16 cellular contexts compared by ENCODE assay signal in the genomic region with DNA sequence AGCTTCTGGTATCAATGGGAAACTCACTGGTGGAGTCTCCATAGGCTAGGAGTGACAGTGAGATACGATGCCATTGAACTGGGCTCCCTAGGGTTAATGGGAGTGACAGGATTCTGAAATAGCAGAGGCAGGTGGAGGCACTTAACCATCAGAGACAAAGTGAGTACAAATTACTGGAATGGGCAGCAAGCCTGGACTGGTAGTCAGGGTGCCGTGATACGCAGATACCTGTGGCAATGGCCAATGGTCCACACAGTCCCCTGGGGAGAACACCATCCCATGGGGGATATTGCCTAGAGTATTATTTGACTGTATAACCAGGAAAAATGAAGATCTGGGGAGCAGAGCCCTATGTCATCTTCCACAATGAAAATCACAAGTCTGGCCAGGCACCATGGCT. TPM values are rescaled to one million over a fixed set of nuclear protein-coding genes. Genes with fewer than 3 reads are reported as not detected.
A peak's percentile ranks its signal among the peaks of the same experiment; 100 is the strongest.
DNase-seq lines count a peak whose midpoint lies in the region; ATAC-seq and TF ChIP-seq lines count a peak whose summit lies in the region.
"Had no signal": no experiment of that assay in that cellular context is flagged by ENCODE, and none has a peak within 500 bp of the region (broad histone marks: within the 10 kb centered on the region; RNA-seq: fewer than 3 reads in every experiment).

No MANE protein-coding gene starts in this region.

- H3K4me1 ChIP-seq in IMR-90 (ENCODE audit: control insufficient read depth, insufficient read depth, low read length) (peaks cover 9% of the 10 kb centered on the region), trophoblast cell (ENCODE audit: control insufficient read depth in 1 of 2, insufficient read depth in 2 of 2, low read length in 2 of 2) (no peaks in the 10 kb centered on the region)
- H3K4me1 ChIP-seq: BLaER1 had no signal

- H2AFZ ChIP-seq in IMR-90 (replicated peaks; ENCODE audit: low read length, poor library complexity) (no peak overlapping the region), trophoblast cell (ENCODE audit: insufficient read depth, low read length, poor library complexity) (no peak overlapping the region)

- BruUV-seq in IMR-90 (replicated peaks; lab: Mats Ljungman, UMichigan) = no TSS peak

- CTCF ChIA-PET in IMR-90 (lab: Yijun Ruan, JAX) = interaction anchor here (0.9 kb wide), 1 partner anchor 125 kb away, joined by 3 read pairs; no protein-coding TSS in a partner anchor

- no peak overlapping the region for H4K12ac ChIP-seq in trophoblast cell (ENCODE audit: low read depth, low read length)

- no peak overlapping the region; the same call in 1 of the 2 replicates for H3K23ac ChIP-seq in IMR-90 (ENCODE audit: low read depth, low read length)
- no peak overlapping the region for H3K23ac ChIP-seq in trophoblast cell (ENCODE audit: low read length)

- intact Hi-C loops in IMR-90 (cut with micrococcal nuclease) = loop anchor here (2.0 kb wide), 1 partner anchor 43 kb away; the partner anchor contains the start of gene SLC20A1

- H3K79me2 ChIP-seq in trophoblast cell (ENCODE audit: control insufficient read depth, insufficient read depth, low read length, poor library complexity) = no peaks in the 10 kb centered on the region

- H2BK15ac ChIP-seq in IMR-90 (ENCODE audit: low read depth, low read length) = peak overlapping the region; percentile 12; the same call in 1 of the 3 replicates

- ATAC-seq in IMR-90 (ENCODE audit: low read depth) (no peak), GM18870 (IDR thresholded peaks at IDR 0.05; ENCODE audit: unreplicated experiment) (no peak)
- ATAC-seq: K562 had no signal

- H3K9me1 ChIP-seq in IMR-90 (ENCODE audit: insufficient read depth, low read length) = peaks cover 7% of the 10 kb centered on the region

- H3K4ac ChIP-seq in IMR-90 (ENCODE audit: low read depth, low read length) = peak overlapping the region; percentile 50; the same call in 1 of the 2 replicates
- H3K4ac ChIP-seq in trophoblast cell (ENCODE audit: low read depth, low read length) = no peak overlapping the region

- H3K79me1 ChIP-seq in IMR-90 (ENCODE audit: low read depth in 1 of 2, low read length in 2 of 2) (no peaks in the 10 kb centered on the region), trophoblast cell (ENCODE audit: low read length) (no peaks in the 10 kb centered on the region)

- H3K56ac ChIP-seq in IMR-90 (ENCODE audit: extremely low read depth, insufficient read depth, low read length) = no peak overlapping the region

- 90% methylated on average over 1 of the region's 3 CpGs; no CpG with 5 or more reads in 1 of the 2 experiments for WGBS in IMR-90 (ENCODE audit: extremely low coverage in 2 of 2, insufficient read length in 1 of 2), 2 experiments
- WGBS in trophoblast cell (ENCODE audit: extremely low coverage, insufficient coverage, insufficient read length) = no CpG with 5 or more reads among the region's 3 CpGs

- H2AK5ac ChIP-seq in IMR-90 (ENCODE audit: low read depth, low read length) = peak overlapping the region; percentile 70; the same call in 1 of the 2 replicates
- no peak overlapping the region for H2AK5ac ChIP-seq in trophoblast cell (ENCODE audit: low read length)

- peak overlapping the region; percentile 11 for H2AK9ac ChIP-seq in IMR-90 (replicated peaks; ENCODE audit: low read depth, low read length, poor library complexity)

- H2BK20ac ChIP-seq in IMR-90 (ENCODE audit: low read depth, low read length) = peak overlapping the region; percentile 76

- no peaks in the 10 kb centered on the region for H4K20me1 ChIP-seq in IMR-90 (ENCODE audit: insufficient read depth, low read length)
- H4K20me1 ChIP-seq: BLaER1 had no signal

- H3K9ac ChIP-seq in IMR-90 (ENCODE audit: low read depth, low read length) (no peak overlapping the region), trophoblast cell (ENCODE audit: low read length) (no peak overlapping the region)
- H3K9ac ChIP-seq: BLaER1 had no signal

- TF ChIP-seq RAD21 in IMR-90 (IDR thresholded peaks at IDR 0.05; ENCODE audit: low read length) = no peak

- no peak overlapping the region for H2BK12ac ChIP-seq in trophoblast cell (ENCODE audit: low read length)

- no peak overlapping the region for H3K4me3 ChIP-seq in IMR-90 (ENCODE audit: insufficient read depth, low read depth, low read length)
- H3K4me3 ChIP-seq in epithelial cell of esophagus (ENCODE audit: low read length) = no peak overlapping the region
- no peak overlapping the region for H3K4me3 ChIP-seq in trophoblast cell (ENCODE audit: low read depth, low read length)
- H3K4me3 ChIP-seq: BLaER1, K562, MG63 had no signal

- H3K14ac ChIP-seq in IMR-90 (replicated peaks; ENCODE audit: low read depth, low read length) (no peak overlapping the region; the same call in 1 of the 2 replicates), trophoblast cell (ENCODE audit: low read length) (no peak overlapping the region)

- H2BK120ac ChIP-seq in IMR-90 (ENCODE audit: low read depth, low read length) (peak overlapping the region; percentile 46; the same call in 1 of the 2 replicates), trophoblast cell (ENCODE audit: insufficient read depth, low read length, poor library complexity) (no peak overlapping the region)

- H3K27me3 ChIP-seq in IMR-90 (ENCODE audit: control insufficient read depth, insufficient read depth, low read length) (no peaks in the 10 kb centered on the region), trophoblast cell (ENCODE audit: insufficient read depth, low read length) (no peaks in the 10 kb centered on the region)
- H3K27me3 ChIP-seq: BLaER1, MG63 had no signal

- H3K4me2 ChIP-seq in IMR-90 (ENCODE audit: low read depth, low read length) (no peak overlapping the region), trophoblast cell (ENCODE audit: low read length) (no peak overlapping the region)
- H3K4me2 ChIP-seq: BLaER1 had no signal

- peak overlapping the region in 1 of 2 experiments; percentile 30; a peak in 1 of 4 replicates for H4K8ac ChIP-seq in IMR-90 (ENCODE audit: low read depth in 2 of 2, low read length in 2 of 2)
- no peak overlapping the region for H4K8ac ChIP-seq in trophoblast cell (ENCODE audit: low read depth, low read length)

- no peak overlapping the region for H3K27ac ChIP-seq in IMR-90 (ENCODE audit: insufficient read depth, low read length)
- H3K27ac ChIP-seq in trophoblast cell (ENCODE audit: low read depth, low read length) = no peak overlapping the region
- H3K27ac ChIP-seq: BLaER1 had no signal

- no peak for TF ChIP-seq CTCF in IMR-90 (conservative IDR thresholded peaks at IDR 0.05; ENCODE audit: low read depth, low read length)
- TF ChIP-seq CTCF in epithelial cell of esophagus (IDR thresholded peaks at IDR 0.05; ENCODE audit: insufficient read depth, low read depth, low read length, missing control alignments) = no peak

- no peaks in the 10 kb centered on the region for H3K9me3 ChIP-seq in IMR-90 (ENCODE audit: control insufficient read depth, insufficient read depth, low read length)
- H3K9me3 ChIP-seq in trophoblast cell (ENCODE audit: insufficient read depth, low read depth, low read length) = no peaks in the 10 kb centered on the region
- H3K9me3 ChIP-seq: BLaER1, MG63 had no signal

- dilution Hi-C loops in IMR-90 (cut with HindIII; ENCODE audit: low sequenced_read_pairs, unreplicated experiment) = no loop called here

- H4K5ac ChIP-seq in IMR-90 (ENCODE audit: low read depth, low read length) = no peak overlapping the region

- H3K18ac ChIP-seq in IMR-90 (ENCODE audit: low read depth, low read length) = no peak overlapping the region
- H3K18ac ChIP-seq in trophoblast cell (ENCODE audit: low read length) = no peak overlapping the region

- no peak for DNase-seq in IMR-90
- peak; percentile 1 for DNase-seq in NCI-H2081 treated with DMSO at 0.1 percent for 48 hours (lab: John Stamatoyannopoulos, UW)
- DNase-seq in epithelial cell of esophagus (ENCODE audit: low read depth) = peak; percentile 39
- DNase-seq in trophoblast cell = peak; percentile 43 to 63
- DNase-seq in stimulated activated CD4-positive, alpha-beta T cell treated with anti-CD3 and anti-CD28 coated beads, Interleukin-4, amount 100 ng/mL, for 24 hours = no peak
- DNase-seq in activated CD4-positive, alpha-beta T cell treated with anti-CD3 and anti-CD28 coated beads, Interleukin-2, amount 50 U/mL, for 1 hour = no peak
- DNase-seq: CD4-positive, alpha-beta T cell; COR-L47; DMS79; H7; MG63; NCI-H1694 treated with DMSO at 0.1 percent for 48 hours; NK-92 treated with Interleukin-12 subunit alpha and Interleukin-12 subunit beta, amount 100 ng/mL, for 24 hours had no signal

- H4K91ac ChIP-seq in IMR-90 (ENCODE audit: insufficient read depth, low read depth, low read length) = no peak overlapping the region
- H4K91ac ChIP-seq in trophoblast cell (ENCODE audit: low read depth, low read length) = no peak overlapping the region

- in situ Hi-C loops in IMR-90 (cut with MboI; ENCODE audit: low sequenced_read_pairs) = loop anchor here (5.0 kb wide), 2 partner anchors 126 to 356 kb away; no protein-coding TSS in a partner anchor

- H3K36me3 ChIP-seq in IMR-90 (ENCODE audit: control insufficient read depth, insufficient read depth, low read length) = no peaks in the 10 kb centered on the region
- no peaks in the 10 kb centered on the region for H3K36me3 ChIP-seq in trophoblast cell (ENCODE audit: control insufficient read depth in 1 of 2, insufficient read depth in 2 of 2, low read length in 2 of 2)
- H3K36me3 ChIP-seq: BLaER1, MG63 had no signal

- POLR2A ChIA-PET in IMR-90 (lab: Charles Lee; ENCODE audit: unreplicated experiment) = no interaction called here

- no peak for TF ChIP-seq POLR2A in IMR-90 (IDR thresholded peaks at IDR 0.05; ENCODE audit: low read depth, low read length)

- no peak overlapping the region for H2BK5ac ChIP-seq in IMR-90 (ENCODE audit: low read depth, low read length, poor library complexity, severe bottlenecking)
- no peak overlapping the region for H2BK5ac ChIP-seq in trophoblast cell (ENCODE audit: low read depth, low read length, poor library complexity)

RNA-seq across cellular contexts. Expression of gene CHCHD5, which starts 17.3 kb away (rescaled TPM):
- 4.8 and 8.1 TPM in 2 replicates for total RNA-seq in IMR-90 (2012; rRNA removed)
- polyA plus RNA-seq in IMR-90 (2012; rRNA removed) = 40.1 and 46.2 TPM in 2 replicates
- polyA plus RNA-seq in IMR-90 (2012; cell fraction: cytosol; rRNA removed) = 79.8 and 84.7 TPM in 2 replicates
- 19.4 and 30.5 TPM in 2 replicates for polyA plus RNA-seq in IMR-90 (2012; cell fraction: nucleus; rRNA removed; ENCODE audit: low replicate concordance)
- polyA plus RNA-seq in trophoblast cell (2013) = 17.5 and 20.8 TPM in 2 replicates

RNA-seq across cellular contexts. Expression of gene SLC20A1, which starts 44.0 kb away (rescaled TPM):
- 94.1 and 123 TPM in 2 replicates for total RNA-seq in IMR-90 (2012; rRNA removed)
- polyA plus RNA-seq in IMR-90 (2012; rRNA removed) = 72.3 and 93.6 TPM in 2 replicates
- 20.4 and 27.2 TPM in 2 replicates for polyA plus RNA-seq in IMR-90 (2012; cell fraction: cytosol; rRNA removed)
- 27.1 and 155 TPM in 2 replicates for polyA plus RNA-seq in IMR-90 (2012; cell fraction: nucleus; rRNA removed; ENCODE audit: low replicate concordance)
- polyA plus RNA-seq in trophoblast cell (2013) = 25.1 and 26.0 TPM in 2 replicates

RNA-seq across cellular contexts. Expression of gene POLR1B, which starts 59.5 kb away (rescaled TPM):
- total RNA-seq in IMR-90 (2012; rRNA removed) = 22.8 and 24.6 TPM in 2 replicates
- polyA plus RNA-seq in IMR-90 (2012; rRNA removed) = 10.5 and 10.9 TPM in 2 replicates
- polyA plus RNA-seq in IMR-90 (2012; cell fraction: cytosol; rRNA removed) = 6.0 and 6.1 TPM in 2 replicates
- 7.3 and 8.5 TPM in 2 replicates for polyA plus RNA-seq in IMR-90 (2012; cell fraction: nucleus; rRNA removed; ENCODE audit: low replicate concordance)
- 5.2 and 5.4 TPM in 2 replicates for polyA plus RNA-seq in trophoblast cell (2013)

Comparison
In these comparisons a context has a peak if more than half of its experiments do, and no peak if none do; other contexts are left out.
1. DNase-seq: peak in NCI-H2081 treated with DMSO at 0.1 percent for 48 hours (single experiment), epithelial cell of esophagus (single experiment) and trophoblast cell (2 of 2); none in IMR-90 (single experiment), stimulated activated CD4-positive, alpha-beta T cell treated with anti-CD3 and anti-CD28 coated beads, Interleukin-4, amount 100 ng/mL, for 24 hours (single experiment) and activated CD4-positive, alpha-beta T cell treated with anti-CD3 and anti-CD28 coated beads, Interleukin-2, amount 50 U/mL, for 1 hour (single experiment).